1 cellular context compared by ENCODE assay signal in genomic region chr7:105600720-105601550, GRCh38.
TF ChIP-seq lines count a peak whose summit lies in the region.

No MANE protein-coding gene starts in this region.

TF ChIP-seq in GM23338, 12 proteins besides CTCF, POLR2A, EP300 and RAD21:
- TF ChIP-seq ZNF462 (CRISPR knock-in tag; IDR thresholded peaks at IDR 0.05) = no peak
- no peak for TF ChIP-seq EZH2phosphoT487 (IDR thresholded peaks at IDR 0.05; ENCODE audit: unreplicated experiment)
- no peak for TF ChIP-seq ZNF114 (CRISPR knock-in tag; IDR thresholded peaks at IDR 0.05)
- no peak for TF ChIP-seq EZH2 (IDR thresholded peaks at IDR 0.05; ENCODE audit: low read depth, unreplicated experiment)
- no peak for TF ChIP-seq CREB1 (CRISPR knock-in tag; IDR thresholded peaks at IDR 0.05; ENCODE audit: low read depth)
- TF ChIP-seq STAT1 (IDR thresholded peaks at IDR 0.05; ENCODE audit: unreplicated experiment) = no peak
- TF ChIP-seq ETS1 (IDR thresholded peaks at IDR 0.05) = no peak
- TF ChIP-seq JUNB (IDR thresholded peaks at IDR 0.05; ENCODE audit: unreplicated experiment) = no peak
- TF ChIP-seq NANOG (IDR thresholded peaks at IDR 0.05; ENCODE audit: borderline replicate concordance) = no peak
